ENCODE assay signal across 1 cellular context in the genomic region with DNA sequence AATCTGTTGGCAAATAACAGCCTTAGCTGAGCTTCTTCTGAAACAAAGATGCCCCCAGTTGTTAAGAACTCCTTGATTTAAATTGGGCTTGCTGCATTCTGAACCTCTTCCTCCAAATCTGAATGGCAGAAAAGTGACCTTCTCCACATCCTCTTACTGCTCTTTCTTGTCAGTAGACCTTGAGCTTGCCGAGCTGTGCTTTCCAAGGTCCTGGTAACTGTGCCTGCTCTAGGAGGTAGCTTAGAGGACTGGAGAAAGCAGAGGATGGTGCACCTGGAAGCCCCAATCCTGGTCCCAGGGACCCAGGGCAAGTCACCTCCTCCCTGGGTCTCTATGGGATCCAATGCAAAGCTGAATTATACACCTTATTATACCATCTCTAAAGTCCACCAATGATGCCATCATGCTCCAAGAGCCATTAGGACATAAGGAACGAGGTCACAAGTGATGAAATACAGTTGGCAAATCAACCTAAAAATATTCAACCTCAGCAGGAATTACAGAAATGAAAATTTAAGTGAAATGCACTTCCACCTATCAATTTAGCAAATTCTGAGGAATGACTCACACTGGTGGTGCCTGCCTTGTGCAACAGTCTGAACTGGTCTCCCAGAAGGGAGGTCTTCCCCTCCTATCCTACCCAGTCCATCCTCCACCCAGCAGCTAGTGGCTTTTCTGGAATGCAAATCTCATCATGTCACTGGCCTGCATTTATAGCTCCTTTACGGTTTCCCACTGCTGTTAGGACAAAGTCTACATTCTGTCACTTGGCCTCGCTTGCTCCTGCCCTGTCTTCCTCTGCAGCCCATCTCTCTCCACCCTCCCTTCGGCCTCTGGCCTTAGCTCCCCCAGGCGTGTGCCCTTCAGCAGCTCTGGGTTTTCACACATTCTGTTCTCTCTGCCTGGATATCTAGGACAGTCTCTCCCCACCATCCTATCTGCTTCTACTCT.
TF ChIP-seq lines count a peak whose summit lies in the region.

No MANE protein-coding gene starts in this region.

TF ChIP-seq in SK-N-SH treated with all-trans-retinoic acid at 6 μM for 48 hours, 23 proteins besides CTCF, POLR2A, EP300 and RAD21 (continued from another document):
- TF ChIP-seq, protein P1, sequence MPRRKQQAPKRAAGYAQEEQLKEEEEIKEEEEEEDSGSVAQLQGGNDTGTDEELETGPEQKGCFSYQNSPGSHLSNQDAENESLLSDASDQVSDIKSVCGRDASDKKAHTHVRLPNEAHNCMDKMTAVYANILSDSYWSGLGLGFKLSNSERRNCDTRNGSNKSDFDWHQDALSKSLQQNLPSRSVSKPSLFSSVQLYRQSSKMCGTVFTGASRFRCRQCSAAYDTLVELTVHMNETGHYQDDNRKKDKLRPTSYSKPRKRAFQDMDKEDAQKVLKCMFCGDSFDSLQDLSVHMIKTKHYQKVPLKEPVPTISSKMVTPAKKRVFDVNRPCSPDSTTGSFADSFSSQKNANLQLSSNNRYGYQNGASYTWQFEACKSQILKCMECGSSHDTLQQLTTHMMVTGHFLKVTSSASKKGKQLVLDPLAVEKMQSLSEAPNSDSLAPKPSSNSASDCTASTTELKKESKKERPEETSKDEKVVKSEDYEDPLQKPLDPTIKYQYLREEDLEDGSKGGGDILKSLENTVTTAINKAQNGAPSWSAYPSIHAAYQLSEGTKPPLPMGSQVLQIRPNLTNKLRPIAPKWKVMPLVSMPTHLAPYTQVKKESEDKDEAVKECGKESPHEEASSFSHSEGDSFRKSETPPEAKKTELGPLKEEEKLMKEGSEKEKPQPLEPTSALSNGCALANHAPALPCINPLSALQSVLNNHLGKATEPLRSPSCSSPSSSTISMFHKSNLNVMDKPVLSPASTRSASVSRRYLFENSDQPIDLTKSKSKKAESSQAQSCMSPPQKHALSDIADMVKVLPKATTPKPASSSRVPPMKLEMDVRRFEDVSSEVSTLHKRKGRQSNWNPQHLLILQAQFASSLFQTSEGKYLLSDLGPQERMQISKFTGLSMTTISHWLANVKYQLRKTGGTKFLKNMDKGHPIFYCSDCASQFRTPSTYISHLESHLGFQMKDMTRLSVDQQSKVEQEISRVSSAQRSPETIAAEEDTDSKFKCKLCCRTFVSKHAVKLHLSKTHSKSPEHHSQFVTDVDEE (CRISPR knock-in tag; IDR thresholded peaks at IDR 0.05) = no peak
- TF ChIP-seq ESRRG (CRISPR knock-in tag; IDR thresholded peaks at IDR 0.05) (no peak), TCF4 (CRISPR knock-in tag; IDR thresholded peaks at IDR 0.05; ENCODE audit: borderline replicate concordance) (no peak), ARNTL (CRISPR knock-in tag; IDR thresholded peaks at IDR 0.05; ENCODE audit: borderline replicate concordance, low read depth) (no peak), CSDC2 (CRISPR knock-in tag; IDR thresholded peaks at IDR 0.05) (peak; percentile 71), PPARA (CRISPR knock-in tag; IDR thresholded peaks at IDR 0.05; ENCODE audit: borderline replicate concordance) (no peak), ZC3H10 (CRISPR knock-in tag; IDR thresholded peaks at IDR 0.05) (no peak), ZFP3 (CRISPR knock-in tag; IDR thresholded peaks at IDR 0.05) (no peak), ISL1 (CRISPR knock-in tag; IDR thresholded peaks at IDR 0.05) (peak; percentile 96), ZNF8 (CRISPR knock-in tag; IDR thresholded peaks at IDR 0.05) (no peak), ZNF565 (CRISPR knock-in tag; conservative IDR thresholded peaks at IDR 0.05; ENCODE audit: low read depth) (no peak), ZFP30 (CRISPR knock-in tag; IDR thresholded peaks at IDR 0.05) (no peak), OSR1 (CRISPR knock-in tag; IDR thresholded peaks at IDR 0.05) (no peak)
- TF ChIP-seq, protein P2, sequence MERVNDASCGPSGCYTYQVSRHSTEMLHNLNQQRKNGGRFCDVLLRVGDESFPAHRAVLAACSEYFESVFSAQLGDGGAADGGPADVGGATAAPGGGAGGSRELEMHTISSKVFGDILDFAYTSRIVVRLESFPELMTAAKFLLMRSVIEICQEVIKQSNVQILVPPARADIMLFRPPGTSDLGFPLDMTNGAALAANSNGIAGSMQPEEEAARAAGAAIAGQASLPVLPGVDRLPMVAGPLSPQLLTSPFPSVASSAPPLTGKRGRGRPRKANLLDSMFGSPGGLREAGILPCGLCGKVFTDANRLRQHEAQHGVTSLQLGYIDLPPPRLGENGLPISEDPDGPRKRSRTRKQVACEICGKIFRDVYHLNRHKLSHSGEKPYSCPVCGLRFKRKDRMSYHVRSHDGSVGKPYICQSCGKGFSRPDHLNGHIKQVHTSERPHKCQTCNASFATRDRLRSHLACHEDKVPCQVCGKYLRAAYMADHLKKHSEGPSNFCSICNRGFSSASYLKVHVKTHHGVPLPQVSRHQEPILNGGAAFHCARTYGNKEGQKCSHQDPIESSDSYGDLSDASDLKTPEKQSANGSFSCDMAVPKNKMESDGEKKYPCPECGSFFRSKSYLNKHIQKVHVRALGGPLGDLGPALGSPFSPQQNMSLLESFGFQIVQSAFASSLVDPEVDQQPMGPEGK (CRISPR knock-in tag; IDR thresholded peaks at IDR 0.05; ENCODE audit: borderline replicate concordance) = no peak; the same call in 1 of the 2 replicates
- TF ChIP-seq, protein P3, sequence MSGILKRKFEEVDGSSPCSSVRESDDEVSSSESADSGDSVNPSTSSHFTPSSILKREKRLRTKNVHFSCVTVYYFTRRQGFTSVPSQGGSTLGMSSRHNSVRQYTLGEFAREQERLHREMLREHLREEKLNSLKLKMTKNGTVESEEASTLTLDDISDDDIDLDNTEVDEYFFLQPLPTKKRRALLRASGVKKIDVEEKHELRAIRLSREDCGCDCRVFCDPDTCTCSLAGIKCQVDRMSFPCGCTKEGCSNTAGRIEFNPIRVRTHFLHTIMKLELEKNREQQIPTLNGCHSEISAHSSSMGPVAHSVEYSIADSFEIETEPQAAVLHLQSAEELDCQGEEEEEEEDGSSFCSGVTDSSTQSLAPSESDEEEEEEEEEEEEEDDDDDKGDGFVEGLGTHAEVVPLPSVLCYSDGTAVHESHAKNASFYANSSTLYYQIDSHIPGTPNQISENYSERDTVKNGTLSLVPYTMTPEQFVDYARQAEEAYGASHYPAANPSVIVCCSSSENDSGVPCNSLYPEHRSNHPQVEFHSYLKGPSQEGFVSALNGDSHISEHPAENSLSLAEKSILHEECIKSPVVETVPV (CRISPR knock-in tag; IDR thresholded peaks at IDR 0.05) = no peak
